ENCODE assay signal across 3 cellular contexts in genomic region chr13:44354884-44355283, GRCh38.
TF ChIP-seq lines count a peak whose summit lies in the region.

No MANE protein-coding gene starts in this region.

TF ChIP-seq in SK-N-SH treated with all-trans-retinoic acid at 6 μM for 48 hours, 23 proteins besides CTCF, POLR2A, EP300 and RAD21:
- TF ChIP-seq ESRRG (CRISPR knock-in tag; IDR thresholded peaks at IDR 0.05): no peak
- no peak for TF ChIP-seq ZFP30 (CRISPR knock-in tag; IDR thresholded peaks at IDR 0.05)
- TF ChIP-seq ISL1 (CRISPR knock-in tag; IDR thresholded peaks at IDR 0.05): 0 out of 2 replicates have a peak, but pooled peaks have one; percentile 15

TF ChIP-seq in SK-N-SH, 30 proteins besides CTCF, POLR2A, EP300 and RAD21:
- TF ChIP-seq USF2 (IDR thresholded peaks at IDR 0.05; ENCODE audit: borderline replicate concordance, low read depth, low read length): no peak
- TF ChIP-seq ELF1 (IDR thresholded peaks at IDR 0.05): no peak
- TF ChIP-seq POLR2AphosphoS5 (IDR thresholded peaks at IDR 0.05; ENCODE audit: low read depth, low read length): no peak
- no peak for TF ChIP-seq MAX (IDR thresholded peaks at IDR 0.05; ENCODE audit: low read depth)
- TF ChIP-seq TAF1 (IDR thresholded peaks at IDR 0.05; ENCODE audit: borderline replicate concordance, low read depth, low read length): no peak
- no peak for TF ChIP-seq NRF1 (IDR thresholded peaks at IDR 0.05; ENCODE audit: low read depth, low read length)
- no peak for TF ChIP-seq REST (IDR thresholded peaks at IDR 0.05; ENCODE audit: low read depth, low read length)
- TF ChIP-seq ZBTB33 (IDR thresholded peaks at IDR 0.05; ENCODE audit: borderline replicate concordance, low read depth): no peak
- no peak for TF ChIP-seq NFIC (IDR thresholded peaks at IDR 0.05; ENCODE audit: borderline replicate concordance)
- TF ChIP-seq MXI1 (IDR thresholded peaks at IDR 0.05; ENCODE audit: low read depth, low read length): no peak
- no peak for TF ChIP-seq TEAD4 (IDR thresholded peaks at IDR 0.05; ENCODE audit: borderline replicate concordance, insufficient read depth)
- no peak for TF ChIP-seq PBX3 (IDR thresholded peaks at IDR 0.05)

TF ChIP-seq in K562, 482 proteins besides CTCF, POLR2A, EP300 and RAD21 (continues in another document):
- TF ChIP-seq FOXA3 (CRISPR knock-in tag; conservative IDR thresholded peaks at IDR 0.05 in 1 of 2, IDR thresholded peaks at IDR 0.05 in 1 of 2) (peak in 1 of 2 experiments; percentile 68; a peak in 2 of 4 replicates), ZBTB2 (IDR thresholded peaks at IDR 0.05) (no peak), FOXP4 (CRISPR knock-in tag; IDR thresholded peaks at IDR 0.05; ENCODE audit: borderline replicate concordance) (no peak), LEF1 (IDR thresholded peaks at IDR 0.05) (peak; percentile 37; the same call in 1 of the 2 replicates), PHF8 (IDR thresholded peaks at IDR 0.05; ENCODE audit: borderline replicate concordance, low read length) (no peak), RREB1 (CRISPR knock-in tag; IDR thresholded peaks at IDR 0.05) (no peak), TBP (optimal IDR thresholded peaks at IDR 0.05; ENCODE audit: low read depth, low read length) (no peak), DACH1 (IDR thresholded peaks at IDR 0.05; ENCODE audit: partially characterized antibody) (no peak), MEIS2 (IDR thresholded peaks at IDR 0.05; ENCODE audit: partially characterized antibody) (peak; percentile 95), ARID1B (IDR thresholded peaks at IDR 0.05) (peak; percentile 64), NCOR1 (IDR thresholded peaks at IDR 0.05) (peak; percentile 34; the same call in 1 of the 2 replicates), MIER1 (IDR thresholded peaks at IDR 0.05; ENCODE audit: low read depth) (no peak), C11orf30 (IDR thresholded peaks at IDR 0.05; ENCODE audit: low read depth) (no peak), SOX6 (IDR thresholded peaks at IDR 0.05) (peak; percentile 30; the same call in 1 of the 2 replicates), CAMTA2 (CRISPR knock-in tag; conservative IDR thresholded peaks at IDR 0.05) (no peak), AFF4 (CRISPR knock-in tag; IDR thresholded peaks at IDR 0.05) (no peak), HDAC3 (IDR thresholded peaks at IDR 0.05; ENCODE audit: borderline replicate concordance, partially characterized antibody) (no peak), ETV1 (tag; conservative IDR thresholded peaks at IDR 0.05; ENCODE audit: low read depth) (0 out of 2 replicates have a peak, but pooled peaks have one; percentile 19), ATF7 (IDR thresholded peaks at IDR 0.05) (no peak), RBBP5 (IDR thresholded peaks at IDR 0.05; ENCODE audit: borderline replicate concordance, insufficient read depth, low read length, poor library complexity, severe bottlenecking) (no peak), TEAD1 (CRISPR knock-in tag; IDR thresholded peaks at IDR 0.05) (no peak), PBX2 (CRISPR knock-in tag; IDR thresholded peaks at IDR 0.05; ENCODE audit: low read depth) (no peak), PBX2 (tag; conservative IDR thresholded peaks at IDR 0.05; ENCODE audit: low read depth) (peak; percentile 74), NR0B1 (IDR thresholded peaks at IDR 0.05; ENCODE audit: partially characterized antibody) (no peak), TAL1 (IDR thresholded peaks at IDR 0.05) (peak; percentile 65), PHTF2 (CRISPR knock-in tag; IDR thresholded peaks at IDR 0.05) (no peak), MECOM (CRISPR knock-in tag; IDR thresholded peaks at IDR 0.05) (0 out of 2 replicates have a peak, but pooled peaks have one; percentile 66), TCF3 (CRISPR knock-in tag; IDR thresholded peaks at IDR 0.05) (peak; percentile 79), VEZF1 (CRISPR knock-in tag; IDR thresholded peaks at IDR 0.05) (no peak), CBFA2T3 (IDR thresholded peaks at IDR 0.05) (peak; percentile 63), CBFA2T2 (conservative IDR thresholded peaks at IDR 0.05) (peak; percentile 49; the same call in 1 of the 2 replicates), SMARCA4 (IDR thresholded peaks at IDR 0.05) (peak; percentile 35; the same call in 1 of the 2 replicates), TARDBP (IDR thresholded peaks at IDR 0.05) (no peak), TEAD4 (IDR thresholded peaks at IDR 0.05; ENCODE audit: low read length) (peak; percentile 63), TEAD4 (CRISPR knock-in tag; IDR thresholded peaks at IDR 0.05; ENCODE audit: borderline replicate concordance) (no peak)
